ENCODE assay signal across 15 cellular contexts in genomic region chr17:16961022-16961421, GRCh38. TPM values are rescaled to one million over a fixed set of nuclear protein-coding genes. Genes with fewer than 3 reads are reported as not detected.
DNase-seq lines count a peak whose midpoint lies in the region; ATAC-seq, FAIRE-seq and TF ChIP-seq lines count a peak whose summit lies in the region.
"Not testable (repeated sequence)": the region's sequence is repeated elsewhere in the genome, so short reads cannot be mapped to it uniquely, and the experiment has no call there.
"Had no signal": no experiment of that assay in that cellular context is flagged by ENCODE, and none has a peak within 500 bp of the region (broad histone marks: within the 10 kb centered on the region; RNA-seq: fewer than 3 reads in every experiment).

No MANE protein-coding gene starts in this region.

- not testable (repeated sequence) for TF ChIP-seq EP300 in A549 (IDR thresholded peaks at IDR 0.05)

- peaks cover 19% of the 10 kb centered on the region for H3K9me3 ChIP-seq in A549
- H3K9me3 ChIP-seq in PC-3 (ENCODE audit: low read length); body of pancreas: not testable (repeated sequence)

- H3K27me3 ChIP-seq in PC-3 (ENCODE audit: low read length); body of pancreas: not testable (repeated sequence)

- peaks cover 30 to 50% (median 46%) of the 10 kb centered on the region in 3 donors for H3K4me1 Mint-ChIP-seq in naive B cell
- H3K4me1 Mint-ChIP-seq in stimulated activated memory B cell treated with anti-CD40 and anti-IgM and Interleukin-4, amounts not matched to agents 10 μg/mL and 1 μg/mL and 100 μg/mL, for 72 hours, result peaks cover 100% of the 10 kb centered on the region

- H3K4me2 ChIP-seq in A549; PC-3 (ENCODE audit: low read length): not testable (repeated sequence)

- CTCF ChIA-PET in A549 (lab: Yijun Ruan, JAX), result interaction anchor here (0.6 kb wide), 1 partner anchor 283 kb away, joined by 3 read pairs; no protein-coding TSS in a partner anchor
- CTCF ChIA-PET in PC-3 (lab: Charles Lee), result not testable (repeated sequence)

- H3K4me3 ChIP-seq in A549; PC-3 (ENCODE audit: low read length); body of pancreas: not testable (repeated sequence)

- POLR2A ChIA-PET in A549 (lab: Yijun Ruan, JAX); PC-3 (lab: Charles Lee; ENCODE audit: unreplicated experiment): not testable (repeated sequence)

- 23% methylated on average over 1 of the region's 2 CpGs for WGBS in A549 (ENCODE audit: missing lambda C conversion rate)
- 16 to 20% methylated on average over 2 of the region's 2 CpGs for WGBS in body of pancreas, 2 donors

- H3K36me3 Mint-ChIP-seq in naive B cell, result peaks cover 0 to 33% of the 10 kb centered on the region in 2 donors
- peaks cover 90% of the 10 kb centered on the region for H3K36me3 Mint-ChIP-seq in stimulated activated memory B cell treated with anti-CD40 and anti-IgM and Interleukin-4, amounts not matched to agents 10 μg/mL and 1 μg/mL and 100 μg/mL, for 72 hours

- peak overlapping the region in 1 of 8 donors; percentile 8 for H3K4me3 Mint-ChIP-seq in naive B cell
- H3K4me3 Mint-ChIP-seq in stimulated activated memory B cell treated with anti-CD40 and anti-IgM and Interleukin-4, amounts not matched to agents 10 μg/mL and 1 μg/mL and 100 μg/mL, for 72 hours, result peak overlapping the region; percentile 35

- not testable (repeated sequence) for H3K9me2 ChIP-seq in PC-3 (replicated peaks; ENCODE audit: low read length)

- H3K27ac Mint-ChIP-seq in naive B cell, result peak overlapping the region in 4 of 6 donors; percentile 10 to 76 (median 56)
- H3K27ac Mint-ChIP-seq in stimulated activated memory B cell treated with anti-CD40 and anti-IgM and Interleukin-4, amounts not matched to agents 10 μg/mL and 1 μg/mL and 100 μg/mL, for 72 hours, result peak overlapping the region; percentile 98

- H3K4me1 ChIP-seq in A549; PC-3 (ENCODE audit: insufficient read depth, low read length); body of pancreas: not testable (repeated sequence)

- H4K20me1 ChIP-seq in PC-3 (ENCODE audit: low read length), result not testable (repeated sequence)

- H3K36me3 ChIP-seq in PC-3 (ENCODE audit: low read depth, low read length); body of pancreas (replicated peaks in 1 of 2; ENCODE audit: insufficient read depth in 1 of 2, low read depth in 2 of 2): not testable (repeated sequence)

- TF ChIP-seq POLR2A in A549 (IDR thresholded peaks at IDR 0.05; ENCODE audit: low read length); GM12891 (IDR thresholded peaks at IDR 0.05; ENCODE audit: low read depth, low read length); H54 (IDR thresholded peaks at IDR 0.05; ENCODE audit: low read depth, low read length); body of pancreas (IDR thresholded peaks at IDR 0.05): not testable (repeated sequence)

- intact Hi-C loops in PC-3 (cut with micrococcal nuclease); body of pancreas (cut with DNase I): not testable (repeated sequence)

- DNase-seq in A549 (ENCODE audit: low read depth in 1 of 2, low spot score in 1 of 2); GM12891 (ENCODE audit: insufficient read length, low spot score); H54 (ENCODE audit: insufficient read length, low spot score); naive B cell: not testable (repeated sequence)
- peak; percentile 41 for DNase-seq in LHCN-M2 (ENCODE audit: low read depth)
- DNase-seq in PC-3, result peak; percentile 36
- DNase-seq in body of pancreas, result peak; percentile 44 to 70 (median 64)

- not testable (repeated sequence) for H3K27me3 Mint-ChIP-seq in naive B cell; stimulated activated memory B cell treated with anti-CD40 and anti-IgM and Interleukin-4, amounts not matched to agents 10 μg/mL and 1 μg/mL and 100 μg/mL, for 72 hours

- not testable (repeated sequence) for BruUV-seq in PC-3 (replicated peaks; lab: Mats Ljungman, UMichigan)

- not testable (repeated sequence) for H3K9ac ChIP-seq in PC-3 (ENCODE audit: low read length)

- not testable (repeated sequence) for ATAC-seq in A549; naive B cell (ENCODE audit: low read depth in 2 of 2); stimulated activated memory B cell treated with anti-CD40 and anti-IgM and Interleukin-4, amounts not matched to agents 10 μg/mL and 1 μg/mL and 100 μg/mL, for 72 hours
- ATAC-seq in PC-3 (peak; percentile 48), body of pancreas (peak; percentile 92)

- TF ChIP-seq RAD21 in A549 (conservative IDR thresholded peaks at IDR 0.05 in 1 of 2, IDR thresholded peaks at IDR 0.05 in 1 of 2), result not testable (repeated sequence)

- FAIRE-seq in A549 (lab: Jason Lieb, UNC), result peak; percentile 28
- peak; percentile 81 for FAIRE-seq in GM12891 (lab: Jason Lieb, UNC)
- FAIRE-seq in H54 (lab: Jason Lieb, UNC), result peak; percentile 55

- peaks cover 0 to 10% (median 5%) of the 10 kb centered on the region in 7 donors for H3K9me3 Mint-ChIP-seq in naive B cell
- not testable (repeated sequence) for H3K9me3 Mint-ChIP-seq in stimulated activated memory B cell treated with anti-CD40 and anti-IgM and Interleukin-4, amounts not matched to agents 10 μg/mL and 1 μg/mL and 100 μg/mL, for 72 hours

- not testable (repeated sequence) for H3K79me2 ChIP-seq in PC-3 (ENCODE audit: low read length)

- not testable (repeated sequence) for H3K27ac ChIP-seq in A549; PC-3 (ENCODE audit: low read length)
- peak overlapping the region in 2 of 4 donors; percentile 32 to 44 for H3K27ac ChIP-seq in body of pancreas

- not testable (repeated sequence) for H2AFZ ChIP-seq in PC-3 (ENCODE audit: low read length)

- H3F3A ChIP-seq in PC-3 (ENCODE audit: low read length, unreplicated experiment), result not testable (repeated sequence)

- TF ChIP-seq CTCF in A549 (IDR thresholded peaks at IDR 0.05); PC-3 (conservative IDR thresholded peaks at IDR 0.05; ENCODE audit: low read depth, low read length); body of pancreas (IDR thresholded peaks at IDR 0.05): not testable (repeated sequence)

RNA-seq across cellular contexts. Expression of gene TNFRSF13B, which starts 10.9 kb away (rescaled TPM):
- polyA plus RNA-seq in A549 (2011; rRNA removed) (not detected in 2 replicates), A549 (2017; fragmentation: RNase III; extraction: RNeasy Plus Mini Kit Qiagen cat#74134 plus additional on column Dnase treatment) (not detected in 3 replicates), naive B cell (ENCODE audit: low read depth in 6 of 6) (10 to 100 TPM in 5 of 6 donors, 1 to 10 TPM in 1; 4.0 to 17.5 (median 13.3) TPM)
- not detected in 2 replicates for polyA plus RNA-seq in A549 (2012; cell fraction: cytosol; rRNA removed)
- polyA plus RNA-seq in A549 (2012; cell fraction: nucleus; rRNA removed), result not detected in 2 replicates
- polyA minus RNA-seq in A549 (2011; rRNA and poly(A)+ RNA removed), result not detected in 2 replicates
- 125 TPM for polyA plus RNA-seq in GM12891 (2012; ENCODE audit: low read depth, missing spikeins)
- total RNA-seq in LHCN-M2 (2014; rRNA removed) (not detected in 2 replicates), PC-3 (2014; rRNA removed) (not detected in 2 replicates), body of pancreas (not detected)
- not detected for polyA plus RNA-seq in LHCN-M2 (2012)
- total RNA-seq: Calu3; CD4-positive, alpha-beta memory T cell; Daoy; G401; GM23248; H1 had no signal
- polyA plus RNA-seq: BJ, GM23248, H1 had no signal
